25 cellular contexts compared by ENCODE assay signal in genomic region chr1:154902920-154903566, GRCh38. TPM values are rescaled to one million over a fixed set of nuclear protein-coding genes. Genes with fewer than 3 reads are reported as not detected.
"Had no signal": no experiment of that assay in that cellular context is flagged by ENCODE, and none has a peak within 500 bp of the region (broad histone marks: within the 10 kb centered on the region; RNA-seq: fewer than 3 reads in every experiment).

No MANE protein-coding gene starts in this region.

- H2AFZ ChIP-seq: neural progenitor cell, parathyroid adenoma had no signal

- H3K4me2 ChIP-seq: neural progenitor cell had no signal

- H3K27me3 ChIP-seq: colonic mucosa, esophagus muscularis mucosa, neural progenitor cell, sigmoid colon, stomach, thyroid gland, vagina had no signal

- DNase-seq: colonic mucosa; effector CD8-positive, alpha-beta T cell; immature natural killer cell; mesendoderm; midbrain; naive thymus-derived CD4-positive, alpha-beta T cell; psoas muscle; right cardiac atrium; sigmoid colon; stimulated activated CD4-positive, alpha-beta T cell treated with anti-CD3 and anti-CD28 coated beads, Interleukin-2, amount 100 ng/mL, for 24 hours; stimulated activated CD4-positive, alpha-beta T cell treated with anti-CD3 and anti-CD28 coated beads, Interleukin-4, amount 100 ng/mL, for 24 hours; stimulated activated naive CD4-positive, alpha-beta T cell treated with Interleukin-2 at 50 U/mL for 16 hours; stomach; thyroid gland; trophoblast cell had no signal

- H3K4me3 ChIP-seq: colonic mucosa, esophagus muscularis mucosa, lung, neural progenitor cell, psoas muscle, sigmoid colon, stomach, thyroid gland, vagina had no signal

- FAIRE-seq: endothelial cell of umbilical vein, frontal cortex, keratinocyte had no signal

- H3K9ac ChIP-seq: neural progenitor cell, parathyroid adenoma had no signal

- H3K79me2 ChIP-seq: parathyroid adenoma had no signal

- H3K27ac ChIP-seq: colonic mucosa, esophagus muscularis mucosa, neural progenitor cell, parathyroid adenoma, psoas muscle, sigmoid colon, stomach, thyroid gland, vagina had no signal

- ATAC-seq: naive thymus-derived CD4-positive, alpha-beta T cell; psoas muscle; right cardiac atrium; stimulated activated effector memory CD8-positive, alpha-beta T cell treated with anti-CD3 and anti-CD28 coated beads, Interleukin-12 subunit alpha, Interleukin-12 subunit beta, amount 100 ng/mL, for 72 hours had no signal

- H3K36me3 ChIP-seq: colonic mucosa, esophagus muscularis mucosa, neural progenitor cell, sigmoid colon, stomach, thyroid gland, vagina had no signal

- H3K4me1 ChIP-seq: colonic mucosa, esophagus muscularis mucosa, neural progenitor cell, parathyroid adenoma, psoas muscle, sigmoid colon, stomach, thyroid gland, vagina had no signal

- H3K9me3 ChIP-seq: colonic mucosa, esophagus muscularis mucosa, psoas muscle, sigmoid colon, stomach, thyroid gland, vagina had no signal

RNA-seq across cellular contexts. Expression of gene KCNN3, which starts 33.0 kb away (rescaled TPM):
- total RNA-seq: fibroblast of villous mesenchyme had no signal
- polyA plus RNA-seq: immature natural killer cell; naive thymus-derived CD4-positive, alpha-beta T cell had no signal
